10 cellular contexts compared by ENCODE assay signal in the genomic region with DNA sequence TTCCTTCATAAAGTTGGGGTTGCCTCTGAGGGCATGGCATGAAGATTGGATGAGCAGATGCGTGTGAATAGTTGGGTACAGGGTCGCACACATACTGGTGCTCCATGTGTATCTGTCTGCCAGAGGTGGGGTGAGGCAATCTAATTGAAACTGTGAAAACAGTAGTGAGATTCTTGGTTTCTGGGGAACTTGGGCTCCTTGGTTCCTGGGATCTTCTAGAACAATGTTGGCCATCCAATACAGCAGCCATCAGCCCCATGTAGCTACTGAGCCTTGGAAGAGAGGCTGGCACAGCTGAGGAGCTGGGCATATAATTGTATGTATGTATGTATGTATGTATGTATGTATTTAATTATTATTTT. TPM values are rescaled to one million over a fixed set of nuclear protein-coding genes. Genes with fewer than 3 reads are reported as not detected.
DNase-seq lines count a peak whose midpoint lies in the region; ATAC-seq and TF ChIP-seq lines count a peak whose summit lies in the region.
"Had no signal": no experiment of that assay in that cellular context is flagged by ENCODE, and none has a peak within 500 bp of the region (broad histone marks: within the 10 kb centered on the region; RNA-seq: fewer than 3 reads in every experiment).

No MANE protein-coding gene starts in this region.

- intact Hi-C loops in activated CD4-positive, alpha-beta T cell treated with anti-CD3 and anti-CD28 coated beads, Interleukin-2, amount 10 ng/mL, durations not matched to agents 24 days and 14 days (cut with micrococcal nuclease), result no loop called here
- intact Hi-C loops in OCI-LY7 (cut with micrococcal nuclease; ENCODE audit: unreplicated experiment), result loop anchor here (5.0 to 10.0 kb wide), 3 partner anchors 227 to 445 kb away; a partner anchor contains a TSS

- TF ChIP-seq CTCF in OCI-LY7 (conservative IDR thresholded peaks at IDR 0.05; ENCODE audit: low read length), result no peak

- no peaks in the 10 kb centered on the region for H3K9me3 ChIP-seq in OCI-LY7 (ENCODE audit: low read length)
- no peaks in the 10 kb centered on the region for H3K9me3 ChIP-seq in effector memory CD4-positive, alpha-beta T cell (ENCODE audit: control insufficient read depth, low read length)

- H2AFZ ChIP-seq in OCI-LY7 (ENCODE audit: low read length), result no peak overlapping the region

- BruUV-seq in OCI-LY7 (replicated peaks; lab: Mats Ljungman, UMichigan), result TSS peak; percentile 82

- H3K4me1 ChIP-seq in OCI-LY7 (ENCODE audit: insufficient read depth, low read length, poor library complexity, severe bottlenecking), result peaks cover 77% of the 10 kb centered on the region
- peaks cover 55% of the 10 kb centered on the region for H3K4me1 ChIP-seq in effector memory CD4-positive, alpha-beta T cell (ENCODE audit: control insufficient read depth, insufficient read depth, low read length, poor library complexity, severe bottlenecking)

- no peak for DNase-seq in activated CD4-positive, alpha-beta T cell treated with anti-CD3 and anti-CD28 coated beads, Interleukin-2, amount 10 ng/mL, durations not matched to agents 24 days and 14 days
- DNase-seq in activated CD4-positive, alpha-beta T cell treated with anti-CD3 and anti-CD28 coated beads, Interleukin-2, amount 50 U/mL, for 48 hours, result no peak
- no peak for DNase-seq in OCI-LY7 (ENCODE audit: low spot score)
- DNase-seq in effector memory CD4-positive, alpha-beta T cell, result no peak
- DNase-seq in retina, result no peak
- no peak for DNase-seq in stimulated activated naive CD4-positive, alpha-beta T cell (lab: John Stamatoyannopoulos, UW)
- DNase-seq: NCI-H2227 treated with DMSO at 0.1 percent for 48 hours had no signal

- POLR2A ChIA-PET in OCI-LY7 (lab: Charles Lee), result interaction anchor here (1.0 to 2.6 kb wide), 6 partner anchors 10 to 95 kb away, joined by 3 to 14 read pairs (median 6); a partner anchor contains a TSS

- H3K27me3 ChIP-seq in effector memory CD4-positive, alpha-beta T cell (replicated peaks; ENCODE audit: control insufficient read depth, insufficient read depth, low read length, poor library complexity, severe bottlenecking), result no peaks in the 10 kb centered on the region

- H3K27me3 Mint-ChIP-seq in activated CD4-positive, alpha-beta T cell treated with anti-CD3 and anti-CD28 coated beads, Interleukin-2, amount 10 ng/mL, durations not matched to agents 24 days and 14 days, result no peaks in the 10 kb centered on the region

- ATAC-seq in HG02610 (IDR thresholded peaks at IDR 0.05; ENCODE audit: unreplicated experiment), result no peak

- peaks cover 31% of the 10 kb centered on the region for H3K36me3 Mint-ChIP-seq in activated CD4-positive, alpha-beta T cell treated with anti-CD3 and anti-CD28 coated beads, Interleukin-2, amount 10 ng/mL, durations not matched to agents 24 days and 14 days (ENCODE audit: low read depth)

- no peaks in the 10 kb centered on the region for H3K9me3 Mint-ChIP-seq in activated CD4-positive, alpha-beta T cell treated with anti-CD3 and anti-CD28 coated beads, Interleukin-2, amount 10 ng/mL, durations not matched to agents 24 days and 14 days

- H3K4me1 Mint-ChIP-seq in activated CD4-positive, alpha-beta T cell treated with anti-CD3 and anti-CD28 coated beads, Interleukin-2, amount 10 ng/mL, durations not matched to agents 24 days and 14 days, result peaks cover 53% of the 10 kb centered on the region

- peak overlapping the region; percentile 94 for H3K4me3 Mint-ChIP-seq in activated CD4-positive, alpha-beta T cell treated with anti-CD3 and anti-CD28 coated beads, Interleukin-2, amount 10 ng/mL, durations not matched to agents 24 days and 14 days

- no peaks in the 10 kb centered on the region for H3K9me2 ChIP-seq in OCI-LY7 (ENCODE audit: insufficient read depth, low read length)

- CTCF ChIA-PET in OCI-LY7 (lab: Charles Lee; ENCODE audit: unreplicated experiment), result interaction anchor here (1.2 kb wide), 1 partner anchor 15 kb away, joined by 3 read pairs; no protein-coding TSS in a partner anchor

- peaks cover 58% of the 10 kb centered on the region for H3K79me2 ChIP-seq in OCI-LY7 (ENCODE audit: insufficient read depth, low read depth, low read length)

- H3K4me2 ChIP-seq in OCI-LY7 (ENCODE audit: low read length), result peak overlapping the region; percentile 82

- peak overlapping the region; percentile 95 for H3K27ac Mint-ChIP-seq in activated CD4-positive, alpha-beta T cell treated with anti-CD3 and anti-CD28 coated beads, Interleukin-2, amount 10 ng/mL, durations not matched to agents 24 days and 14 days

- no peaks in the 10 kb centered on the region for H4K20me1 ChIP-seq in OCI-LY7 (ENCODE audit: insufficient read depth, low read length)

- H3K36me3 ChIP-seq in OCI-LY7 (ENCODE audit: insufficient read depth, low read length), result peaks cover 34% of the 10 kb centered on the region
- peaks cover 29% of the 10 kb centered on the region for H3K36me3 ChIP-seq in effector memory CD4-positive, alpha-beta T cell (ENCODE audit: control insufficient read depth, insufficient read depth, low read length)

- H3K27ac ChIP-seq in OCI-LY7 (ENCODE audit: low read depth, low read length, poor library complexity, severe bottlenecking), result peak overlapping the region; percentile 93
- H3K27ac ChIP-seq in effector memory CD4-positive, alpha-beta T cell (ENCODE audit: insufficient read depth, low read length, poor library complexity, severe bottlenecking), result peak overlapping the region; percentile 85
- H3K27ac ChIP-seq in temporal lobe (ENCODE audit: low read depth, low read length), result peak overlapping the region; percentile 94

- H3K4me3 ChIP-seq in OCI-LY7 (ENCODE audit: low read depth, low read length, poor library complexity, severe bottlenecking), result peak overlapping the region; percentile 74
- peak overlapping the region; percentile 56 for H3K4me3 ChIP-seq in effector memory CD4-positive, alpha-beta T cell (ENCODE audit: insufficient read depth, low read depth, low read length, poor library complexity, severe bottlenecking)

RNA-seq across cellular contexts. Expression of a gene that starts 0.6 kb away (rescaled TPM):
- total RNA-seq in activated CD4-positive, alpha-beta T cell treated with anti-CD3 and anti-CD28 coated beads, Interleukin-2, amount 10 ng/mL, durations not matched to agents 24 days and 14 days, result 91.9 and 96.2 TPM in 2 replicates
- total RNA-seq in OCI-LY7 (2014; rRNA removed; shearing (Covaris generic)), result 80.6 and 85.6 TPM in 2 replicates
- total RNA-seq in OCI-LY7 (2022) (107 and 115 TPM in 2 replicates), temporal lobe (20.7 TPM)

RNA-seq across cellular contexts. Expression of a gene that starts 32.6 kb away (rescaled TPM):
- total RNA-seq in activated CD4-positive, alpha-beta T cell treated with anti-CD3 and anti-CD28 coated beads, Interleukin-2, amount 10 ng/mL, durations not matched to agents 24 days and 14 days, result 69.0 and 70.3 TPM in 2 replicates
- total RNA-seq in OCI-LY7 (2014; rRNA removed; shearing (Covaris generic)), result 11.5 and 31.6 TPM in 2 replicates
- total RNA-seq in OCI-LY7 (2022) (53.1 and 61.1 TPM in 2 replicates), temporal lobe (62.2 TPM)

RNA-seq across cellular contexts. Expression of a gene that starts 43.0 kb away (rescaled TPM):
- total RNA-seq in activated CD4-positive, alpha-beta T cell treated with anti-CD3 and anti-CD28 coated beads, Interleukin-2, amount 10 ng/mL, durations not matched to agents 24 days and 14 days, result not detected in 2 replicates
- total RNA-seq in OCI-LY7 (2014; rRNA removed; shearing (Covaris generic)), result not detected in 2 replicates
- total RNA-seq in OCI-LY7 (2022) (not detected in 2 replicates), temporal lobe (not detected)
- total RNA-seq: A673 had no signal
